28 cellular contexts compared by ENCODE assay signal in the genomic region with DNA sequence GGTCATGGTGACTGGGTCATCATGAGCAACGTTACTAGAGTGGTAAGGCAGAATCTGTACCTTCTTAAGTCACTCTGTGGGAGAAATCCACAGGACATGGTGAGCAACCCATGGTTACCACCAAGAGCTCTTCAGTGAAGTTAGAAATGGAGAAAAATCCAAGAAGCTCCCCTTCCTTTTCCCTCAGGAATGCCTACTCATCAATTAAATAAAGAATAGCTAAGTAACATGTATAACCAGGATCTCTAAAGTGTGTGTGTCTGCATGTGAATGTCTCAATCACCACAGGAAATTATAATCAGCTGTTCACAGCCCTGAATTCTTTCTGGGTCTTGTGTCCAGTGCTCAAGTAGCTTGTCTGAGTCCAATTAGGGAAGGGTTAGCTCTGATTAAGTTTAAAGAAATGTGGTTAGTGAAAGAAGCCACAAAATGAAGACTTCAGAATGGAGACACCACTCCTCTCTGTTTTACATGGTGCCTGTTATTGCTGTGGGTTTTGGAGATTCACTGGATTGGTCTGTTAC.
DNase-seq lines count a peak whose midpoint lies in the region; ATAC-seq and TF ChIP-seq lines count a peak whose summit lies in the region.
"Had no signal": no experiment of that assay in that cellular context is flagged by ENCODE, and none has a peak within 500 bp of the region (broad histone marks: within the 10 kb centered on the region; RNA-seq: fewer than 3 reads in every experiment).

No MANE protein-coding gene starts in this region.

- intact Hi-C loops in posterior cingulate gyrus (cut with DNase I), result no loop called here

- peaks cover 16% of the 10 kb centered on the region for H3K4me1 Mint-ChIP-seq in chondrocyte (ENCODE audit: low read depth)
- H3K4me1 Mint-ChIP-seq: activated CD4-positive, alpha-beta T cell treated with anti-CD3 and anti-CD28 coated beads for 36 hours; nephron had no signal

- no peak overlapping the region for H3K4me3 Mint-ChIP-seq in chondrocyte (ENCODE audit: unreplicated experiment)
- H3K4me3 Mint-ChIP-seq: activated CD4-positive, alpha-beta T cell treated with anti-CD3 and anti-CD28 coated beads for 36 hours; activated CD8-positive, alpha-beta T cell treated with anti-CD3 and anti-CD28 coated beads, Interleukin-2, amount 10 ng/mL, durations not matched to agents 7 days and 5 days; activated naive CD4-positive, alpha-beta T cell treated with anti-CD3 and anti-CD28 coated beads for 36 hours; nephron had no signal

- no peaks in the 10 kb centered on the region for H3K36me3 Mint-ChIP-seq in chondrocyte (ENCODE audit: low read depth)

- DNase-seq in AG09319 (ENCODE audit: extremely low read depth, low read depth), result peak; percentile 25
- no peak for DNase-seq in chondrocyte (ENCODE audit: low spot score)
- peak; percentile 13 for DNase-seq in renal cortical epithelial cell (ENCODE audit: low read depth)
- no peak for DNase-seq in posterior cingulate gyrus
- DNase-seq: ACHN; activated CD4-positive, alpha-beta T cell treated with anti-CD3 and anti-CD28 coated beads for 36 hours; activated CD8-positive, alpha-beta T cell treated with anti-CD3 and anti-CD28 coated beads, Interleukin-2, amount 10 ng/mL, durations not matched to agents 7 days and 5 days; activated naive CD4-positive, alpha-beta T cell treated with anti-CD3 and anti-CD28 coated beads for 36 hours; adrenal gland; cerebellar nuclear complex; DMS79; dorsolateral prefrontal cortex; GDM1; hippocampal formation; left cardiac atrium; mucosa of descending colon; NCI-H1417; NCI-H2029; NCI-H2227 treated with DMSO at 0.1 percent for 48 hours; NCI-H526 treated with DMSO at 0.1 percent for 48 hours; NK-92 treated with Interleukin-12 subunit alpha and Interleukin-12 subunit beta, amount 100 ng/mL, for 24 hours; SHP77 treated with DMSO at 0.1 percent for 48 hours; stimulated activated CD4-positive, alpha-beta T cell treated with anti-CD3 and anti-CD28 coated beads, Interleukin-1b, Interleukin-23, amount 100 ng/mL, for 48 hours; stimulated activated naive CD8-positive, alpha-beta T cell treated with anti-CD3 and anti-CD28 coated beads, Interleukin-15, Interleukin-2, amounts not matched to agents 100 U/mL and 50 U/mL, for 24 hours had no signal

- no peaks in the 10 kb centered on the region for H3K27me3 Mint-ChIP-seq in chondrocyte (ENCODE audit: low read depth)

- no peaks in the 10 kb centered on the region for H3K9me3 Mint-ChIP-seq in chondrocyte (ENCODE audit: low read depth)
- H3K9me3 Mint-ChIP-seq: activated naive CD4-positive, alpha-beta T cell treated with anti-CD3 and anti-CD28 coated beads for 36 hours; nephron had no signal

- peak; percentile 26 for ATAC-seq in HG02610 (IDR thresholded peaks at IDR 0.05; ENCODE audit: unreplicated experiment)
- no peak for ATAC-seq in HG02571 (IDR thresholded peaks at IDR 0.05; ENCODE audit: unreplicated experiment)
- no peak for ATAC-seq in GM18519 (IDR thresholded peaks at IDR 0.05; ENCODE audit: low FRiP score, unreplicated experiment)
- ATAC-seq: activated CD4-positive, alpha-beta T cell treated with anti-CD3 and anti-CD28 coated beads for 36 hours; activated CD8-positive, alpha-beta T cell treated with anti-CD3 and anti-CD28 coated beads, Interleukin-2, amount 10 ng/mL, durations not matched to agents 7 days and 5 days; mucosa of descending colon; stimulated activated naive CD8-positive, alpha-beta T cell treated with anti-CD3 and anti-CD28 coated beads, Interleukin-15, Interleukin-2, amounts not matched to agents 100 U/mL and 50 U/mL, for 24 hours had no signal

- TF ChIP-seq CTCF in AG09319 (IDR thresholded peaks at IDR 0.05; ENCODE audit: low read depth, low read length), result no peak
- no peak for TF ChIP-seq CTCF in chondrocyte (IDR thresholded peaks at IDR 0.05)

- peak overlapping the region; percentile 6 for H3K27ac Mint-ChIP-seq in chondrocyte (ENCODE audit: unreplicated experiment)
- H3K27ac Mint-ChIP-seq: activated CD4-positive, alpha-beta T cell treated with anti-CD3 and anti-CD28 coated beads for 36 hours; activated CD8-positive, alpha-beta T cell treated with anti-CD3 and anti-CD28 coated beads, Interleukin-2, amount 10 ng/mL, durations not matched to agents 7 days and 5 days; activated naive CD4-positive, alpha-beta T cell treated with anti-CD3 and anti-CD28 coated beads for 36 hours; nephron had no signal

Comparison
In these comparisons a context has a peak if more than half of its experiments do, and no peak if none do; other contexts are left out.
1. DNase-seq: peak in AG09319 (single experiment) and renal cortical epithelial cell (single experiment); none in chondrocyte (single experiment) and posterior cingulate gyrus (0 of 10).